ENCODE assay signal across 8 cellular contexts in the genomic region with DNA sequence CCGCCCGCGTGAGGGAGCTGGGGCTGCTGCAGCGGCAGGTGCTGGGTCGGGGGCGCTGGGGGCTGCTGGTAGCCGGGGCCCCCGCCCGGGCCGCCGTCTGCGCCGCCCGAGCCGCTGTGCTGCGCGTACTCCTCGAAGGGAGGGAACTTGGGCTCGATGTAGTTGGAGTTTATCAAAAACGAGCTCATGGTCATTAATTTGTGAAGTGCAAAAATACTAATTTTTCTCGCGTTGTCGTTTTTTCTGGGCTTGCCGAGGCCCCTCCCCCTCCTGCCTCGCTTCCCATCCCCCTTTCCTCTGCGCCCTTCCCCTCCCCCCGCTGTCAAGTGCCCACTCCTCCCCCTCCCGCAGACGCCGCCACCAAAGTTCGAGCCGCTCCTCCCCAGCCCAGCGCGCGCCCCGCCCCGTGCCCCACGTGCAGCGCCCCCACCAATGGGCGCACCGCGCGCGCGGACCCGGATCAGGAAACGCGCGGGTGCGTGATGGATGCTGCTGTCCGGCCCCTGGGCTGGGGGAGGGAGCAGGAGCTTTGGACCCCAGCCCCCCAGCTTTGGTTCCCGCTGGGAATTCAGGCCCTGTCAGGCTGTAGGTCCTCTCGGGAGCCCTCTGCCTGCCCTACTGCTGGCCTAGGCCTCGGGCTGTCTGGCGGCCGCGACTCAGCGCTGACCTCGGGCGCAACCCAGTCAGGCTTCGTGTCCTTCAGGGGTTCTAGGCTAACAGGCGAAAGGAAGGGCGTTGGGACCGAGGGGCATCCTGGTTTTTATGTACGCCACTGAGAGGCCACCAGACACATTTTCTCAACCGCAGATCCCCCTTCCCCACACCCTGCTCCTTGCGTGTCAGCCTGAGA. TPM values are rescaled to one million over a fixed set of nuclear protein-coding genes. Genes with fewer than 3 reads are reported as not detected.
DNase-seq lines count a peak whose midpoint lies in the region; FAIRE-seq and TF ChIP-seq lines count a peak whose summit lies in the region.

A gene (minus strand): TSS at position 218 of the 850 bp plus-strand sequence. CDS start 24 bp downstream, at position 194.

- H3K4me3 Mint-ChIP-seq in dendritic cell treated with granulocyte-macrophage colony-stimulating factor and Interleukin-4, amounts not matched to agents 40 ng/mL and 50 ng/mL, for 4 days, result peak within 1 kb of the TSS; percentile 80

- DNase-seq in ELF-1 (ENCODE audit: low read depth, low spot score), result peak; percentile 86
- DNase-seq in NAMALWA (ENCODE audit: low spot score), result peak; percentile 92
- peak; percentile 77 for DNase-seq in activated CD4-positive, alpha-beta T cell treated with anti-CD3 and anti-CD28 coated beads for 48 hours
- peak; percentile 95 to 96 for DNase-seq in lung microvascular endothelial cell (ENCODE audit: low read depth in 2 of 2)
- DNase-seq in stimulated activated CD4-positive, alpha-beta T cell treated with anti-CD3 and anti-CD28 coated beads, TNF-alpha, amount 100 ng/mL, for 48 hours (ENCODE audit: low read depth in 3 of 3), result peak; percentile 45 to 68 (median 64)
- DNase-seq in D721Med (ENCODE audit: insufficient read length, low spot score), result no peak
- DNase-seq in COR-L47 (lab: John Stamatoyannopoulos, UW), result no peak

- H3K27ac Mint-ChIP-seq in dendritic cell treated with granulocyte-macrophage colony-stimulating factor and Interleukin-4, amounts not matched to agents 40 ng/mL and 50 ng/mL, for 4 days, result peak within 1 kb of the TSS; percentile 91

- no peak for FAIRE-seq in D721Med (lab: Jason Lieb, UNC)

- intact Hi-C loops in dendritic cell treated with granulocyte-macrophage colony-stimulating factor and Interleukin-4, amounts not matched to agents 40 ng/mL and 50 ng/mL, for 4 days (cut with micrococcal nuclease), result loop anchor here (1.0 kb wide), 1 partner anchor 33 kb away; no protein-coding TSS in a partner anchor

- no peaks in the 10 kb centered on the region for H3K36me3 Mint-ChIP-seq in dendritic cell treated with granulocyte-macrophage colony-stimulating factor and Interleukin-4, amounts not matched to agents 40 ng/mL and 50 ng/mL, for 4 days (ENCODE audit: low read depth)

- H3K9me3 Mint-ChIP-seq in dendritic cell treated with granulocyte-macrophage colony-stimulating factor and Interleukin-4, amounts not matched to agents 40 ng/mL and 50 ng/mL, for 4 days, result no peaks in the 10 kb centered on the region

- no peak for TF ChIP-seq CTCF in D721Med (IDR thresholded peaks at IDR 0.05; ENCODE audit: insufficient read depth, missing control alignments)

- peaks cover 38% of the 10 kb centered on the region for H3K27me3 Mint-ChIP-seq in dendritic cell treated with granulocyte-macrophage colony-stimulating factor and Interleukin-4, amounts not matched to agents 40 ng/mL and 50 ng/mL, for 4 days

- peaks cover 16% of the 10 kb centered on the region for H3K4me1 Mint-ChIP-seq in dendritic cell treated with granulocyte-macrophage colony-stimulating factor and Interleukin-4, amounts not matched to agents 40 ng/mL and 50 ng/mL, for 4 days (ENCODE audit: low read depth)

RNA-seq across cellular contexts. Expression of the gene that starts here (rescaled TPM):
- total RNA-seq in lung microvascular endothelial cell, result 0.22 and 0.79 TPM in 2 replicates

Comparison
In these comparisons a context has a peak if more than half of its experiments do, and no peak if none do; other contexts are left out.
1. Peak in DNase-seq in lung microvascular endothelial cell; RNA of the gene not detected or under 1 TPM.
2. DNase-seq: peak in ELF-1 (single experiment), NAMALWA (single experiment), activated CD4-positive, alpha-beta T cell treated with anti-CD3 and anti-CD28 coated beads for 48 hours (single experiment) and stimulated activated CD4-positive, alpha-beta T cell treated with anti-CD3 and anti-CD28 coated beads, TNF-alpha, amount 100 ng/mL, for 48 hours (3 of 3); none in D721Med (single experiment) and COR-L47 (single experiment).